ENCODE assay signal across 33 cellular contexts in the genomic region with DNA sequence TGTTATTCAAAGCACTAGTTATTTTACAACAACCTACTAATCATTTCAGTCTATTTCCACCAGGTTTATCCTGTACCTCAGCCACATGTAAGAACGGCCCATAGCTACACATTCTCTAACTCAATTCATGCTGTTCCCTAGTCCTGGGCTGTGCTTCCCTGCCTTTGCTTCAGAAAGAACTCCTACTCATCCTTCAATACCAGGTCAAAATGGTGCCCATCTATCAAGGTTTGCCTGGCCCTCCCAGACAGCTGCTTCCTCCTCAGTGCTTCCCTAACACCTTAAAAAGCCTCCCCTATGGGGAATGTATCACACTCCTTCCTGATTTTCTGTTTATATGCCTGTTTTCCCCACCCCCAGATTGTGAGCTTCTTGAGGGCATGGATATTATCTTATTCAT.
"Had no signal": no experiment of that assay in that cellular context is flagged by ENCODE, and none has a peak within 500 bp of the region (broad histone marks: within the 10 kb centered on the region; RNA-seq: fewer than 3 reads in every experiment).

No MANE protein-coding gene starts in this region.

- H3K27me3 ChIP-seq: adrenal gland, body of pancreas, brain microvascular endothelial cell had no signal

- H3K4me1 ChIP-seq: adrenal gland, breast epithelium had no signal

- ATAC-seq: activated CD8-positive, alpha-beta T cell treated with anti-CD3 and anti-CD28 coated beads for 36 hours; activated naive CD4-positive, alpha-beta T cell treated with anti-CD3 and anti-CD28 coated beads, Interleukin-2, amount 50 U/mL, for 72 hours; activated T-cell treated with anti-CD3 and anti-CD28 coated beads, Interleukin-2, amount 50 U/mL, for 4 hours; activated T-cell treated with anti-CD3 and anti-CD28 coated beads, Interleukin-2, amount 50 U/mL, for 72 hours; activated T-helper 17 cell treated with anti-CD3 and anti-CD28 coated beads, Interleukin-2, amount 50 U/mL, for 72 hours; body of pancreas had no signal

- DNase-seq: activated B cell treated with CpG ODN at 0.5 μM for 24 hours; activated CD4-positive, alpha-beta memory T cell treated with anti-CD3 and anti-CD28 coated beads for 36 hours; activated CD4-positive, alpha-beta T cell treated with anti-CD3 and anti-CD28 coated beads for 4 hours; activated CD4-positive, alpha-beta T cell treated with anti-CD3 and anti-CD28 coated beads, Interleukin-2, amount 10 ng/mL, durations not matched to agents 24 days and 14 days; activated CD4-positive, alpha-beta T cell treated with anti-CD3 and anti-CD28 coated beads, Interleukin-2, amount 50 U/mL, for 1 hour; activated CD4-positive, alpha-beta T cell treated with anti-CD3 and anti-CD28 coated beads, Interleukin-2, amount 50 U/mL, for 4 hours; activated CD4-positive, CD25-positive, alpha-beta regulatory T cell treated with anti-CD3 and anti-CD28 coated beads, Interleukin-2, amount 50 U/mL, for 72 hours; activated CD8-positive, alpha-beta memory T cell treated with anti-CD3 and anti-CD28 coated beads, Interleukin-2, amount 50 U/mL, for 4 hours; activated CD8-positive, alpha-beta T cell treated with anti-CD3 and anti-CD28 coated beads for 36 hours; activated effector memory CD4-positive, alpha-beta T cell treated with anti-CD3 and anti-CD28 coated beads, Interleukin-2, amount 50 U/mL, for 16 hours; activated gamma-delta T cell treated with Interleukin-2 at 50 U/mL for 16 hours; activated naive CD4-positive, alpha-beta T cell; activated naive CD4-positive, alpha-beta T cell treated with anti-CD3 and anti-CD28 coated beads for 36 hours; activated naive CD4-positive, alpha-beta T cell treated with anti-CD3 and anti-CD28 coated beads, Interleukin-2, amount 50 U/mL, for 16 hours; activated naive CD8-positive, alpha-beta T cell treated with anti-CD3 and anti-CD28 coated beads for 36 hours; activated T-cell treated with anti-CD3 and anti-CD28 coated beads for 4 hours; activated T-cell treated with anti-CD3 and anti-CD28 coated beads, Interleukin-2, amount 50 U/mL, for 1 hour; activated T-cell treated with anti-CD3 and anti-CD28 coated beads, Interleukin-2, amount 50 U/mL, for 4 hours; activated T-cell treated with anti-CD3 and anti-CD28 coated beads, Interleukin-2, amount 50 U/mL, for 72 hours; adrenal gland; amniotic stem cell; aorta; body of pancreas; brain microvascular endothelial cell; central memory CD4-positive, alpha-beta T cell; T-helper 1 cell; T-helper 2 cell; T-helper 9 cell had no signal

- H3K36me3 ChIP-seq: adrenal gland, brain microvascular endothelial cell, breast epithelium had no signal

- H3K9me3 ChIP-seq: adrenal gland, body of pancreas had no signal

- H3K27ac ChIP-seq: adrenal gland, body of pancreas, brain microvascular endothelial cell, breast epithelium, VCaP had no signal

- H3K4me3 ChIP-seq: adrenal gland, body of pancreas, breast epithelium had no signal

- FAIRE-seq: TTC549 had no signal
